Comparison of ENCODE assay signal across 28 cellular contexts in the genomic region with DNA sequence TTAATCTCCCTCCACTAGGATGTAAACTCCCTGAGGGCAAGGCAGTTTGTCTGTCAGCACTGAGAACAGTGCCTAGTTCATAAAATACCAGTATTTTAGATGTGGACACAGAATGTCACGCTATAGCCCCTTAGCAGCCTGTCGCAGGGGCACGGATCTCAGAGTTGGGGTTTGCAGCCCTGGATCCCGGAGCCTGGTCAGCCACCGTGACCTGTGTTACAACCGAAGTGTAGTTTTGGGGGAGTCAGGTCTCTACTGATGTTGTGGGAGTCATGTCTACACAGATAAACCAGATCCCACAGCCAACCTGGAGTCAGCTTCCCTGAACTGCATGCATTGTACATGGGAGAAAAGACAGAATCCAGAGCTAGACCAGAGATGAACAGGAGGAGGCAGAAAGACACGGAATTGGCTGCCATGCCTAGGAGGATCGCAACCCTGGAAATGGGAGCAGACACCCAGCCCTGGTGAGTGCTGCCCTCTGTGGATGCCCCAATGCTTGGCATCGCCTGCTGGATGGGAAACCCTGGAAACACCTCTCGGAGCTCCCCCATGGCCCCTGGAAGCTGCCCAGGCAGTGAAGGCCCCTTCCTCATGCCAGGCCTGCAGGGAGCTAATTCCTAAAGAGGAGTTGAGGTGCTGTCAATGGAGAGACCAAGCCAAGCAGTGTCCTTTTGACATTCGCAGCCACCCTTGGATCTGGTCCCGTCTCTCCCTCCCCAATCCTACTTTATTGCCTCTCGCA.
"Had no signal": no experiment of that assay in that cellular context is flagged by ENCODE, and none has a peak within 500 bp of the region (broad histone marks: within the 10 kb centered on the region; RNA-seq: fewer than 3 reads in every experiment).

No MANE protein-coding gene starts in this region.

- H3K4me3 ChIP-seq: cardiac muscle cell, SK-N-MC had no signal

- ATAC-seq: activated CD4-positive, alpha-beta T cell treated with anti-CD3 and anti-CD28 coated beads for 36 hours; activated T-helper 17 cell treated with anti-CD3 and anti-CD28 coated beads, Interleukin-2, amount 50 U/mL, for 72 hours; T-cell had no signal

- DNase-seq: activated CD4-positive, alpha-beta memory T cell treated with anti-CD3 and anti-CD28 coated beads, Interleukin-2, amount 10 ng/mL, durations not matched to agents 7 days and 5 days; activated CD4-positive, alpha-beta T cell treated with anti-CD3 and anti-CD28 coated beads for 36 hours; activated CD4-positive, alpha-beta T cell treated with anti-CD3 and anti-CD28 coated beads, Interleukin-2, amount 50 U/mL, for 1 hour; activated gamma-delta T cell; activated naive CD4-positive, alpha-beta T cell treated with anti-CD3 and anti-CD28 coated beads for 36 hours; activated T-cell treated with anti-CD3 and anti-CD28 coated beads for 4 hours; activated T-cell treated with anti-CD3 and anti-CD28 coated beads, Interleukin-2, amount 50 U/mL, for 48 hours; amygdala; brain microvascular endothelial cell; KG1; NCI-H1092; NCI-H1417; NCI-H1930; NCI-H2107; NCI-H2171 treated with DMSO at 0.1 percent for 48 hours; NCI-H345; NCI-H510A; NCI-H526 treated with DMSO at 0.1 percent for 48 hours; NCI-H82; SIG-M5; T-cell; T-helper 2 cell; T1000; WERI-Rb-1 had no signal

- FAIRE-seq: TTC549 had no signal

- H3K27ac ChIP-seq: brain microvascular endothelial cell, cardiac muscle cell, SK-N-MC, WERI-Rb-1 had no signal

- H3K36me3 ChIP-seq: brain microvascular endothelial cell, cardiac muscle cell, WERI-Rb-1 had no signal
